22 cellular contexts compared by ENCODE assay signal in genomic region chr9:3664044-3664443, GRCh38.
DNase-seq lines count a peak whose midpoint lies in the region; TF ChIP-seq lines count a peak whose summit lies in the region.
"Had no signal": no experiment of that assay in that cellular context is flagged by ENCODE, and none has a peak within 500 bp of the region (broad histone marks: within the 10 kb centered on the region; RNA-seq: fewer than 3 reads in every experiment).

No MANE protein-coding gene starts in this region.

- DNase-seq in AG04450 (ENCODE audit: low read depth, low spot score) (peak; percentile 3), amniotic epithelial cell (ENCODE audit: low read depth) (peak; percentile 4), fibroblast of peridontal ligament (ENCODE audit: extremely low read depth) (peak; percentile 60), non-pigmented ciliary epithelial cell (ENCODE audit: low read depth) (peak; percentile 5), NCI-H69 (lab: John Stamatoyannopoulos, UW) (no peak), NCI-H82 treated with DMSO at 0.1 percent for 48 hours (lab: John Stamatoyannopoulos, UW; ENCODE audit: unreplicated experiment) (no peak), NCI-H526 (lab: John Stamatoyannopoulos, UW) (no peak), cerebellum (ENCODE audit: low spot score) (no peak)
- DNase-seq: BE2C; Caco-2; CD4-positive, alpha-beta T cell; GF-D8; KG1; MV-4-11; NCI-H1694 treated with DMSO at 0.1 percent for 48 hours; NCI-H2107; NCI-H2227 treated with DMSO at 0.1 percent for 48 hours; NCI-H510A treated with DMSO at 0.1 percent for 48 hours; PC-9; SIG-M5 had no signal

- no peak for TF ChIP-seq CTCF in AG04450 (IDR thresholded peaks at IDR 0.05; ENCODE audit: low read depth, low read length)

- peaks cover 3% of the 10 kb centered on the region for H3K27me3 ChIP-seq in AG04450 (ENCODE audit: control insufficient read depth, insufficient read depth, low read length)
- H3K27me3 ChIP-seq: BE2C had no signal

- POLR2A ChIA-PET in AG04450 (lab: Yijun Ruan, JAX): no interaction called here

- no peaks in the 10 kb centered on the region for H3K9me3 ChIP-seq in AG04450 (ENCODE audit: control insufficient read depth, insufficient read depth, low read length)
- H3K9me3 ChIP-seq: BE2C, Caco-2 had no signal

- CTCF ChIA-PET in AG04450 (lab: Charles Lee): interaction anchor here (0.8 kb wide), 1 partner anchor 197 kb away, joined by 3 read pairs; no protein-coding TSS in a partner anchor

- H3K27ac ChIP-seq in AG04450 (ENCODE audit: low read depth, low read length): no peak overlapping the region
- H3K27ac ChIP-seq: 22Rv1, PC-9, RWPE1 had no signal

- H3K4me3 ChIP-seq in AG04450 (ENCODE audit: low read depth, low read length): no peak overlapping the region
- H3K4me3 ChIP-seq: PC-9 had no signal

Comparison
In these comparisons a context has a peak if more than half of its experiments do, and no peak if none do; other contexts are left out.
1. DNase-seq: peak in AG04450 (single experiment), amniotic epithelial cell (single experiment), fibroblast of peridontal ligament (single experiment) and non-pigmented ciliary epithelial cell (single experiment); none in NCI-H69 (single experiment), NCI-H82 treated with DMSO at 0.1 percent for 48 hours (single experiment), NCI-H526 (0 of 2) and cerebellum (single experiment).